Comparison of ENCODE assay signal across 8 cellular contexts in genomic region chr10:25933653-25934608, GRCh38. TPM values are rescaled to one million over a fixed set of nuclear protein-coding genes. Genes with fewer than 3 reads are reported as not detected.
DNase-seq lines count a peak whose midpoint lies in the region; ATAC-seq and TF ChIP-seq lines count a peak whose summit lies in the region.
"Had no signal": no experiment of that assay in that cellular context is flagged by ENCODE, and none has a peak within 500 bp of the region (broad histone marks: within the 10 kb centered on the region; RNA-seq: fewer than 3 reads in every experiment).

TSS of gene MYO3A (plus strand) at chr10:25934229. CDS start at chr10:25952111, 17,882 bp downstream.

- TF ChIP-seq POLR2A in sigmoid colon (IDR thresholded peaks at IDR 0.05), result no peak

- no peaks in the 10 kb centered on the region for H3K36me3 ChIP-seq in OCI-LY3 (replicated peaks; ENCODE audit: low read depth, low read length)
- no peaks in the 10 kb centered on the region for H3K36me3 ChIP-seq in iPS DF 6.9 (ENCODE audit: control insufficient read depth, insufficient read depth, low read length)
- no peaks in the 10 kb centered on the region for H3K36me3 ChIP-seq in sigmoid colon
- H3K36me3 ChIP-seq: neutrophil had no signal

- H2AFZ ChIP-seq in OCI-LY3 (ENCODE audit: low read depth, low read length), result peak within 1 kb of the TSS; percentile 30; the same call in 1 of the 2 replicates

- no peaks in the 10 kb centered on the region for H3K79me2 ChIP-seq in OCI-LY3 (ENCODE audit: low read length)

- no peak within 1 kb of the TSS for H3K27ac ChIP-seq in OCI-LY3 (ENCODE audit: low read length)
- H3K27ac ChIP-seq in iPS DF 6.9 (ENCODE audit: low read length), result no peak within 1 kb of the TSS
- H3K27ac ChIP-seq in sigmoid colon, result no peak within 1 kb of the TSS
- H3K27ac ChIP-seq: neutrophil had no signal

- TF ChIP-seq EP300 in sigmoid colon (IDR thresholded peaks at IDR 0.05), result no peak

- ATAC-seq in GM21723 (IDR thresholded peaks at IDR 0.05; ENCODE audit: unreplicated experiment) (peak; percentile 27), GM18858 (IDR thresholded peaks at IDR 0.05; ENCODE audit: unreplicated experiment) (no peak)

- DNase-seq in iPS DF 6.9 (ENCODE audit: low read depth, low spot score), result peak; percentile 13
- DNase-seq in sigmoid colon, result no peak
- DNase-seq in MV-4-11 (lab: John Stamatoyannopoulos, UW), result no peak
- no peak for DNase-seq in activated CD4-positive, alpha-beta T cell treated with anti-CD3 and anti-CD28 coated beads for 1 hour

- H3K4me3 ChIP-seq in OCI-LY3 (ENCODE audit: low read length), result peak within 1 kb of the TSS; percentile 69
- peak within 1 kb of the TSS; percentile 61 for H3K4me3 ChIP-seq in iPS DF 6.9 (ENCODE audit: low read length)
- H3K4me3 ChIP-seq in sigmoid colon, result peak within 1 kb of the TSS in 3 of 4 donors; percentile 8 to 35 (median 30)

- intact Hi-C loops in sigmoid colon (cut with DNase I), result no loop called here

- H3K4me1 ChIP-seq in OCI-LY3 (ENCODE audit: low read length), result no peaks in the 10 kb centered on the region
- no peaks in the 10 kb centered on the region for H3K4me1 ChIP-seq in iPS DF 6.9 (ENCODE audit: control insufficient read depth, insufficient read depth, low read length)
- H3K4me1 ChIP-seq in sigmoid colon, result peaks cover 0 to 15% (median 9%) of the 10 kb centered on the region in 4 donors

- H3K9me3 ChIP-seq in OCI-LY3 (ENCODE audit: insufficient read depth, low read length), result no peaks in the 10 kb centered on the region
- H3K9me3 ChIP-seq in iPS DF 6.9 (ENCODE audit: control insufficient read depth, insufficient read depth, low read length), result no peaks in the 10 kb centered on the region
- no peaks in the 10 kb centered on the region for H3K9me3 ChIP-seq in sigmoid colon
- H3K9me3 ChIP-seq: neutrophil had no signal

- H3K27me3 ChIP-seq in OCI-LY3 (ENCODE audit: low read depth, low read length) (peaks cover 17% of the 10 kb centered on the region), iPS DF 6.9 (ENCODE audit: control insufficient read depth, insufficient read depth, low read length) (no peaks in the 10 kb centered on the region), sigmoid colon (peaks cover 13 to 58% (median 22%) of the 10 kb centered on the region in 3 donors)

- peak within 1 kb of the TSS; percentile 43; the same call in 1 of the 2 replicates for H3K9ac ChIP-seq in OCI-LY3 (ENCODE audit: low read length)

- TF ChIP-seq CTCF in OCI-LY3 (IDR thresholded peaks at IDR 0.05; ENCODE audit: low read depth, low read length), result no peak
- no peak for TF ChIP-seq CTCF in sigmoid colon (IDR thresholded peaks at IDR 0.05)

- no peaks in the 10 kb centered on the region for H4K20me1 ChIP-seq in OCI-LY3 (ENCODE audit: insufficient read depth, low read length)

- H3K4me2 ChIP-seq in OCI-LY3 (ENCODE audit: low read length), result peak within 1 kb of the TSS; percentile 80

- WGBS in iPS DF 6.9 (ENCODE audit: insufficient coverage, insufficient read length), result no CpG with 5 or more reads among the region's 73 CpGs
- 8 to 10% methylated on average over 73 of the region's 73 CpGs for WGBS in sigmoid colon, 2 donors

RNA-seq across cellular contexts. Expression of gene MYO3A, which starts in this region (rescaled TPM):
- total RNA-seq in sigmoid colon, result under 1 TPM in 2 of 4 donors, not detected in 2; 0.33 to 0.71 TPM
- under 1 TPM in 1 of 3 donors, not detected in 2; 0.54 TPM for polyA plus RNA-seq in sigmoid colon
